ENCODE assay signal across 9 cellular contexts in genomic region chr17:1029196-1029911, GRCh38. TPM values are rescaled to one million over a fixed set of nuclear protein-coding genes. Genes with fewer than 3 reads are reported as not detected.
DNase-seq lines count a peak whose midpoint lies in the region; ATAC-seq and TF ChIP-seq lines count a peak whose summit lies in the region.
"Had no signal": no experiment of that assay in that cellular context is flagged by ENCODE, and none has a peak within 500 bp of the region (broad histone marks: within the 10 kb centered on the region; RNA-seq: fewer than 3 reads in every experiment).

No MANE protein-coding gene starts in this region.

- intact Hi-C loops in prostate gland (cut with DNase I), result no loop called here

- H3K4me3 ChIP-seq in prostate gland, result no peak overlapping the region

- no peaks in the 10 kb centered on the region for H3K27me3 Mint-ChIP-seq in T-helper 2 cell treated with Interferon-gamma antibody and Interleukin-4, amounts not matched to agents 5 μg/mL and 100 μg/mL, for 36 hours (ENCODE audit: low read depth)

- no peaks in the 10 kb centered on the region for H3K9me3 ChIP-seq in prostate gland

- peak overlapping the region; percentile 31 for H3K27ac ChIP-seq in angular gyrus (ENCODE audit: low read depth, low read length)
- peak overlapping the region; percentile 53 to 57 for H3K27ac ChIP-seq in prostate gland

- no peaks in the 10 kb centered on the region for H3K4me1 Mint-ChIP-seq in T-helper 2 cell treated with Interferon-gamma antibody and Interleukin-4, amounts not matched to agents 5 μg/mL and 100 μg/mL, for 36 hours (ENCODE audit: low read depth)

- no peaks in the 10 kb centered on the region for H3K36me3 ChIP-seq in prostate gland

- no peak overlapping the region for H3K4me3 Mint-ChIP-seq in T-helper 2 cell treated with Interferon-gamma antibody and Interleukin-4, amounts not matched to agents 5 μg/mL and 100 μg/mL, for 36 hours

- H3K27ac Mint-ChIP-seq in T-helper 2 cell treated with Interferon-gamma antibody and Interleukin-4, amounts not matched to agents 5 μg/mL and 100 μg/mL, for 36 hours, result no peak overlapping the region

- TF ChIP-seq CTCF in prostate gland (IDR thresholded peaks at IDR 0.05), result no peak

- no peak for TF ChIP-seq POLR2A in prostate gland (IDR thresholded peaks at IDR 0.05)

- H3K9me3 Mint-ChIP-seq in T-helper 2 cell treated with Interferon-gamma antibody and Interleukin-4, amounts not matched to agents 5 μg/mL and 100 μg/mL, for 36 hours, result no peaks in the 10 kb centered on the region

- DNase-seq in COLO829 (ENCODE audit: low spot score), result peak; percentile 66
- peak; percentile 50 for DNase-seq in foreskin melanocyte
- no peak for DNase-seq in prostate gland (ENCODE audit: low spot score)
- DNase-seq in T-helper 2 cell treated with Interferon-gamma antibody and Interleukin-4, amounts not matched to agents 5 μg/mL and 100 μg/mL, for 36 hours (ENCODE audit: low spot score), result no peak
- DNase-seq in SW 1271 (lab: John Stamatoyannopoulos, UW), result no peak
- DNase-seq: NCI-H226 had no signal

- H3K36me3 Mint-ChIP-seq in T-helper 2 cell treated with Interferon-gamma antibody and Interleukin-4, amounts not matched to agents 5 μg/mL and 100 μg/mL, for 36 hours (ENCODE audit: low read depth), result peaks cover 3% of the 10 kb centered on the region

- H3K4me1 ChIP-seq in prostate gland (replicated peaks), result peaks cover 14% of the 10 kb centered on the region

- H3K27me3 ChIP-seq in prostate gland (replicated peaks; ENCODE audit: insufficient read depth), result no peaks in the 10 kb centered on the region

- ATAC-seq in GM21515 (IDR thresholded peaks at IDR 0.05; ENCODE audit: unreplicated experiment) (no peak), GM18502 (IDR thresholded peaks at IDR 0.05; ENCODE audit: poor library complexity, unreplicated experiment) (no peak)

- 75% methylated on average over 28 of the region's 28 CpGs for WGBS in prostate gland

RNA-seq across cellular contexts. Expression of gene TIMM22, which starts 32.4 kb away (rescaled TPM):
- 10 to 100 TPM; 15.1 to 20.3 TPM for total RNA-seq in prostate gland

RNA-seq across cellular contexts. Expression of gene NXN, which starts 49.8 kb away (rescaled TPM):
- total RNA-seq in prostate gland, result 10 to 100 TPM; 56.2 to 56.7 TPM

Comparison
In these comparisons a context has a peak if more than half of its experiments do, and no peak if none do; other contexts are left out.
1. DNase-seq: peak in COLO829 (single experiment) and foreskin melanocyte (single experiment); none in prostate gland (single experiment), T-helper 2 cell treated with Interferon-gamma antibody and Interleukin-4, amounts not matched to agents 5 μg/mL and 100 μg/mL, for 36 hours (single experiment) and SW 1271 (0 of 2).